ENCODE assay signal across 10 cellular contexts in the genomic region with DNA sequence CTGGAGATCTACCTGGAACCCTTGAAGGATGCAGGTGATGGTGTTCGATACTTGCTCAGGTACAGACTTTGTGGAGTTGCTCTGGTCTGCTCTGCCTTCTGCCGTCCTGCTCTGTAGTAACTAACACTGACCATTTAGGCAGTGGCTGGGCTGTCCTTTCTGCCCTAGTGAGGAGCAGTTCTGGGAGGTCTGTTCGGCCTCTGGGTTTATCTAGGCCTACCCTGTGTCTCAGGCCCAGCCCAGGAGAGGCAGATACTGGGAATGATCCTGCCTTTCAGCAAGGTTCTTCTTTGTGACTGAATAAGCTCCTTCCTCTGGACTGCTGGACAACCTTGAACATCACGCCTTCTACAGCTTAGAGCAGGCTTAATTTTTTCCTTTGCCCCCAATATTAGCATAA. TPM values are rescaled to one million over a fixed set of nuclear protein-coding genes. Genes with fewer than 3 reads are reported as not detected.
A peak's percentile ranks its signal among the peaks of the same experiment; 100 is the strongest.
DNase-seq lines count a peak whose midpoint lies in the region; ATAC-seq, FAIRE-seq and TF ChIP-seq lines count a peak whose summit lies in the region.
"Had no signal": no experiment of that assay in that cellular context is flagged by ENCODE, and none has a peak within 500 bp of the region (broad histone marks: within the 10 kb centered on the region; RNA-seq: fewer than 3 reads in every experiment).

No MANE protein-coding gene starts in this region.

- TF ChIP-seq EP300 in HepG2 (IDR thresholded peaks at IDR 0.05; ENCODE audit: low read depth in 2 of 2, low read length in 2 of 2) (no peak), HepG2 (CRISPR knock-in tag; IDR thresholded peaks at IDR 0.05; ENCODE audit: borderline replicate concordance) (no peak)

- peaks cover 47% of the 10 kb centered on the region for H3K79me2 ChIP-seq in HepG2 (ENCODE audit: insufficient read depth, low read length)

- peak overlapping the region; percentile 97 for H3K4me3 Mint-ChIP-seq in stimulated activated naive CD8-positive, alpha-beta T cell treated with anti-CD3 and anti-CD28 coated beads, Interleukin-15, Interleukin-2, amounts not matched to agents 100 ng/mL and 50 ng/mL, for 24 hours
- H3K4me3 Mint-ChIP-seq in activated naive CD8-positive, alpha-beta T cell = peak overlapping the region; percentile 97
- H3K4me3 Mint-ChIP-seq in type B pancreatic cell = peak overlapping the region; percentile 100

- POLR2A ChIA-PET in HepG2 (lab: Yijun Ruan, JAX) = interaction anchor here (0.9 kb wide), 1 partner anchor 20 kb away, joined by 4 read pairs; no protein-coding TSS in a partner anchor

- H2AFZ ChIP-seq in HepG2 (ENCODE audit: low read length) = no peak overlapping the region

- peaks cover 58% of the 10 kb centered on the region for H3K4me1 Mint-ChIP-seq in stimulated activated naive CD8-positive, alpha-beta T cell treated with anti-CD3 and anti-CD28 coated beads, Interleukin-15, Interleukin-2, amounts not matched to agents 100 ng/mL and 50 ng/mL, for 24 hours (ENCODE audit: low read depth)
- H3K4me1 Mint-ChIP-seq in activated naive CD8-positive, alpha-beta T cell (ENCODE audit: low read depth) = peaks cover 55% of the 10 kb centered on the region
- H3K4me1 Mint-ChIP-seq in type B pancreatic cell (ENCODE audit: unreplicated experiment) = peaks cover 29% of the 10 kb centered on the region

- peak overlapping the region in 1 of 3 experiments; percentile 91; a peak in 3 of 6 replicates for H3K4me3 ChIP-seq in HepG2 (replicated peaks in 1 of 3; ENCODE audit: insufficient read depth in 1 of 3, low read depth in 2 of 3, low read length in 3 of 3)
- H3K4me3 ChIP-seq: mucosa of descending colon had no signal

- no peak for TF ChIP-seq POLR2A in HepG2 (IDR thresholded peaks at IDR 0.05; ENCODE audit: insufficient read depth in 1 of 2, low read depth in 2 of 2, low read length in 2 of 2)

- peaks cover 51% of the 10 kb centered on the region for H3K36me3 Mint-ChIP-seq in stimulated activated naive CD8-positive, alpha-beta T cell treated with anti-CD3 and anti-CD28 coated beads, Interleukin-15, Interleukin-2, amounts not matched to agents 100 ng/mL and 50 ng/mL, for 24 hours (ENCODE audit: low read depth)
- H3K36me3 Mint-ChIP-seq in activated naive CD8-positive, alpha-beta T cell = peaks cover 14% of the 10 kb centered on the region
- peaks cover 9% of the 10 kb centered on the region for H3K36me3 Mint-ChIP-seq in type B pancreatic cell

- peaks cover 4% of the 10 kb centered on the region; the same call in 1 of the 2 replicates for H4K20me1 ChIP-seq in HepG2 (ENCODE audit: insufficient read depth, low read length)

- peaks cover 37% of the 10 kb centered on the region for H3K4me1 ChIP-seq in HepG2 (ENCODE audit: insufficient read depth, low read length)

- peaks cover 6 to 26% of the 10 kb centered on the region in 2 experiments for H3K36me3 ChIP-seq in HepG2 (replicated peaks in 1 of 2; ENCODE audit: control insufficient read depth in 1 of 2, insufficient read depth in 2 of 2, low read length in 2 of 2)

- H3K27me3 ChIP-seq in HepG2 (ENCODE audit: control insufficient read depth in 1 of 2, insufficient read depth in 2 of 2, low read length in 2 of 2) = peaks cover 0 to 10% of the 10 kb centered on the region in 2 experiments; a peak in 2 of 5 replicates

- no peak for TF ChIP-seq CTCF in HepG2 (CRISPR knock-in tag; IDR thresholded peaks at IDR 0.05)
- no peak for TF ChIP-seq CTCF in type B pancreatic cell (conservative IDR thresholded peaks at IDR 0.05)

- intact Hi-C loops in HepG2 (cut with micrococcal nuclease; ENCODE audit: unreplicated experiment) = no loop called here

- no peaks in the 10 kb centered on the region for H3K9me3 ChIP-seq in HepG2 (ENCODE audit: low read length)
- H3K9me3 ChIP-seq: mucosa of descending colon had no signal

- no peak for ATAC-seq in stimulated activated naive CD8-positive, alpha-beta T cell treated with anti-CD3 and anti-CD28 coated beads, Interleukin-15, Interleukin-2, amounts not matched to agents 100 U/mL and 50 U/mL, for 24 hours
- no peak for ATAC-seq in HepG2
- ATAC-seq: mucosa of descending colon had no signal

- no TSS peak for BruUV-seq in HepG2 (replicated peaks; lab: Mats Ljungman, UMichigan)

- peak overlapping the region; percentile 96; the same call in 1 of the 2 replicates for H3K9ac ChIP-seq in HepG2 (ENCODE audit: insufficient read depth, low read depth, low read length)

- no peaks in the 10 kb centered on the region for H3K27me3 Mint-ChIP-seq in stimulated activated naive CD8-positive, alpha-beta T cell treated with anti-CD3 and anti-CD28 coated beads, Interleukin-15, Interleukin-2, amounts not matched to agents 100 ng/mL and 50 ng/mL, for 24 hours
- no peaks in the 10 kb centered on the region for H3K27me3 Mint-ChIP-seq in activated naive CD8-positive, alpha-beta T cell
- H3K27me3 Mint-ChIP-seq in type B pancreatic cell = peaks cover 11% of the 10 kb centered on the region

- no peak overlapping the region for H3K27ac Mint-ChIP-seq in stimulated activated naive CD8-positive, alpha-beta T cell treated with anti-CD3 and anti-CD28 coated beads, Interleukin-15, Interleukin-2, amounts not matched to agents 100 ng/mL and 50 ng/mL, for 24 hours
- H3K27ac Mint-ChIP-seq in activated naive CD8-positive, alpha-beta T cell = no peak overlapping the region
- peak overlapping the region; percentile 98 for H3K27ac Mint-ChIP-seq in type B pancreatic cell

- no peak for DNase-seq in stimulated activated naive CD8-positive, alpha-beta T cell treated with anti-CD3 and anti-CD28 coated beads, Interleukin-15, Interleukin-2, amounts not matched to agents 100 U/mL and 50 U/mL, for 24 hours
- no peak for DNase-seq in HepG2 (ENCODE audit: low spot score)
- no peak for DNase-seq in type B pancreatic cell (ENCODE audit: extremely low spot score, unreplicated experiment)
- DNase-seq in KBM-7 = no peak
- no peak for DNase-seq in mucosa of gallbladder (ENCODE audit: low spot score)
- DNase-seq in NCI-H2227 (lab: John Stamatoyannopoulos, UW; ENCODE audit: unreplicated experiment) = no peak
- DNase-seq: mucosa of descending colon, NCI-H2171 had no signal

- no peak for TF ChIP-seq RAD21 in HepG2 (CRISPR knock-in tag; IDR thresholded peaks at IDR 0.05)

- in situ Hi-C loops in HepG2 (cut with HindIII; ENCODE audit: extremely low pct_ligation_motif_present, low pct_unique_long_range_greater_than_20kb) (loop anchor here (5.0 kb wide), 1 partner anchor 36 kb away; no protein-coding TSS in a partner anchor), KBM-7 (cut with MboI; ENCODE audit: low pct_unique_long_range_greater_than_20kb, low sequenced_read_pairs) (no loop called here)

- 94% methylated on average over 2 of the region's 4 CpGs for WGBS in HepG2 (ENCODE audit: low lambda C conversion rate)

- CTCF ChIA-PET in HepG2 (lab: Yijun Ruan, JAX; ENCODE audit: low intra/inter-chr PET ratio, low total read pairs) = no interaction called here

- peak overlapping the region; percentile 78 for H3K4me2 ChIP-seq in HepG2 (ENCODE audit: low read depth, low read length)

- no peak overlapping the region for H3K27ac ChIP-seq in HepG2 (ENCODE audit: extremely low read length, insufficient read depth, low read length)

- no peak for FAIRE-seq in HepG2 (lab: Jason Lieb, UNC)

- peaks cover 9% of the 10 kb centered on the region for H3K9me3 Mint-ChIP-seq in stimulated activated naive CD8-positive, alpha-beta T cell treated with anti-CD3 and anti-CD28 coated beads, Interleukin-15, Interleukin-2, amounts not matched to agents 100 ng/mL and 50 ng/mL, for 24 hours
- H3K9me3 Mint-ChIP-seq in activated naive CD8-positive, alpha-beta T cell (ENCODE audit: low read depth) = no peaks in the 10 kb centered on the region
- H3K9me3 Mint-ChIP-seq in type B pancreatic cell = peaks cover 8% of the 10 kb centered on the region

RNA-seq across cellular contexts. Expression of a gene that starts 1.7 kb away (rescaled TPM):
- total RNA-seq in HepG2 (2016; rRNA removed; fragmentation: Illumina TruSeq; extraction: Trizol) = 6.1 and 19.7 TPM in 2 replicates
- total RNA-seq in HepG2 (2016; cell fraction: cytosol; rRNA removed; fragmentation: Illumina TruSeq; extraction: Trizol; ENCODE audit: low read depth) = 2.8 and 3.8 TPM in 2 replicates
- 5.8 and 20.5 TPM in 2 replicates for total RNA-seq in HepG2 (2016; cell fraction: insoluble cytoplasmic fraction; rRNA removed; fragmentation: Illumina TruSeq; extraction: Trizol)
- total RNA-seq in HepG2 (2016; cell fraction: membrane; rRNA removed; fragmentation: Illumina TruSeq; extraction: Trizol) = 4.5 and 6.1 TPM in 2 replicates
- total RNA-seq in HepG2 (2016; cell fraction: nucleus; rRNA removed; fragmentation: Illumina TruSeq; extraction: Trizol) = 36.5 and 37.6 TPM in 2 replicates
- polyA plus RNA-seq in HepG2 (2011; rRNA removed) = 20.5 and 26.9 TPM in 2 replicates
- 11.3 and 12.9 TPM in 2 replicates for polyA plus RNA-seq in HepG2 (2011; cell fraction: cytosol; rRNA removed)
- 107 and 112 TPM in 2 replicates for polyA plus RNA-seq in HepG2 (2011; cell fraction: nucleus; rRNA removed)
- 13.0 and 18.5 TPM in 2 replicates for polyA plus RNA-seq in HepG2 (2012)
- 0.68 and 0.92 TPM in 2 replicates for polyA plus RNA-seq in HepG2 (2016; cell fraction: cytosol; fragmentation: Illumina TruSeq; extraction: Trizol; ENCODE audit: low read depth)
- polyA plus RNA-seq in HepG2 (2016; cell fraction: insoluble cytoplasmic fraction; fragmentation: Illumina TruSeq; extraction: Trizol; ENCODE audit: low read depth) = 4.2 and 4.9 TPM in 2 replicates
- polyA plus RNA-seq in HepG2 (2016; cell fraction: membrane; fragmentation: Illumina TruSeq; extraction: Trizol; ENCODE audit: low read depth) = 1.7 and 2.1 TPM in 2 replicates
- polyA plus RNA-seq in HepG2 (2016; cell fraction: nucleus; fragmentation: Illumina TruSeq; extraction: Trizol; ENCODE audit: insufficient read depth, low read depth) = 50.1 and 57.5 TPM in 2 replicates
- 26.7 and 43.3 TPM in 2 replicates for polyA minus RNA-seq in HepG2 (2011; rRNA and poly(A)+ RNA removed; ENCODE audit: low replicate concordance)
- 6.0 and 6.5 TPM in 2 replicates for polyA minus RNA-seq in HepG2 (2011; cell fraction: cytosol; rRNA and poly(A)+ RNA removed)
- polyA minus RNA-seq in HepG2 (2011; cell fraction: nucleus; rRNA and poly(A)+ RNA removed) = 45.2 and 45.3 TPM in 2 replicates
- 25.6 and 28.8 TPM in 2 replicates for total RNA-seq in type B pancreatic cell (ENCODE audit: low replicate concordance)
- total RNA-seq in mucosa of gallbladder = 49.8 TPM

RNA-seq across cellular contexts. Expression of a gene that starts 25.1 kb away (rescaled TPM):
- not detected in 2 replicates for total RNA-seq in HepG2 (2016; rRNA removed; fragmentation: Illumina TruSeq; extraction: Trizol)
- not detected in 2 replicates for total RNA-seq in HepG2 (2016; cell fraction: cytosol; rRNA removed; fragmentation: Illumina TruSeq; extraction: Trizol; ENCODE audit: low read depth)
- not detected in 2 replicates for total RNA-seq in HepG2 (2016; cell fraction: insoluble cytoplasmic fraction; rRNA removed; fragmentation: Illumina TruSeq; extraction: Trizol)
- total RNA-seq in HepG2 (2016; cell fraction: membrane; rRNA removed; fragmentation: Illumina TruSeq; extraction: Trizol) = not detected in 2 replicates
- not detected in 2 replicates for total RNA-seq in HepG2 (2016; cell fraction: nucleus; rRNA removed; fragmentation: Illumina TruSeq; extraction: Trizol)
- polyA plus RNA-seq in HepG2 (2011; rRNA removed) = 0.08 TPM in 1 of 2 replicates, not detected in the other
- 0.03 TPM in 1 of 2 replicates, not detected in the other for polyA plus RNA-seq in HepG2 (2011; cell fraction: cytosol; rRNA removed)
- 0.03 and 0.26 TPM in 2 replicates for polyA plus RNA-seq in HepG2 (2011; cell fraction: nucleus; rRNA removed)
- polyA plus RNA-seq in HepG2 (2012) = not detected in 2 replicates
- polyA plus RNA-seq in HepG2 (2016; cell fraction: cytosol; fragmentation: Illumina TruSeq; extraction: Trizol; ENCODE audit: low read depth) = not detected in 2 replicates
- polyA plus RNA-seq in HepG2 (2016; cell fraction: insoluble cytoplasmic fraction; fragmentation: Illumina TruSeq; extraction: Trizol; ENCODE audit: low read depth) = not detected in 2 replicates
- polyA plus RNA-seq in HepG2 (2016; cell fraction: membrane; fragmentation: Illumina TruSeq; extraction: Trizol; ENCODE audit: low read depth) = not detected in 2 replicates
- not detected in 2 replicates for polyA plus RNA-seq in HepG2 (2016; cell fraction: nucleus; fragmentation: Illumina TruSeq; extraction: Trizol; ENCODE audit: insufficient read depth, low read depth)
- polyA minus RNA-seq in HepG2 (2011; rRNA and poly(A)+ RNA removed; ENCODE audit: low replicate concordance) = 33.8 TPM in 1 of 2 replicates, not detected in the other
- polyA minus RNA-seq in HepG2 (2011; cell fraction: cytosol; rRNA and poly(A)+ RNA removed) = not detected in 2 replicates
- polyA minus RNA-seq in HepG2 (2011; cell fraction: nucleus; rRNA and poly(A)+ RNA removed) = 0.13 TPM in 1 of 2 replicates, not detected in the other
- 16.8 and 43.7 TPM in 2 replicates for total RNA-seq in type B pancreatic cell (ENCODE audit: low replicate concordance)
- total RNA-seq in mucosa of gallbladder = 37.8 TPM

RNA-seq across cellular contexts. Expression of a gene that starts 33.2 kb away (rescaled TPM):
- total RNA-seq in HepG2 (2016; rRNA removed; fragmentation: Illumina TruSeq; extraction: Trizol) = 0.83 and 1.7 TPM in 2 replicates
- 0.09 and 0.61 TPM in 2 replicates for total RNA-seq in HepG2 (2016; cell fraction: cytosol; rRNA removed; fragmentation: Illumina TruSeq; extraction: Trizol; ENCODE audit: low read depth)
- 0.89 and 2.0 TPM in 2 replicates for total RNA-seq in HepG2 (2016; cell fraction: insoluble cytoplasmic fraction; rRNA removed; fragmentation: Illumina TruSeq; extraction: Trizol)
- total RNA-seq in HepG2 (2016; cell fraction: membrane; rRNA removed; fragmentation: Illumina TruSeq; extraction: Trizol) = 1.0 and 1.9 TPM in 2 replicates
- 1.2 and 1.3 TPM in 2 replicates for total RNA-seq in HepG2 (2016; cell fraction: nucleus; rRNA removed; fragmentation: Illumina TruSeq; extraction: Trizol)
- polyA plus RNA-seq in HepG2 (2011; rRNA removed) = 0.16 and 0.32 TPM in 2 replicates
- polyA plus RNA-seq in HepG2 (2011; cell fraction: cytosol; rRNA removed) = 0.19 and 0.67 TPM in 2 replicates
- 0.27 TPM in 1 of 2 replicates, not detected in the other for polyA plus RNA-seq in HepG2 (2011; cell fraction: nucleus; rRNA removed)
- 0.07 and 0.08 TPM in 2 replicates for polyA plus RNA-seq in HepG2 (2012)
- 0.59 and 0.68 TPM in 2 replicates for polyA plus RNA-seq in HepG2 (2016; cell fraction: cytosol; fragmentation: Illumina TruSeq; extraction: Trizol; ENCODE audit: low read depth)
- polyA plus RNA-seq in HepG2 (2016; cell fraction: insoluble cytoplasmic fraction; fragmentation: Illumina TruSeq; extraction: Trizol; ENCODE audit: low read depth) = 1.1 and 1.2 TPM in 2 replicates
- polyA plus RNA-seq in HepG2 (2016; cell fraction: membrane; fragmentation: Illumina TruSeq; extraction: Trizol; ENCODE audit: low read depth) = 0.91 and 1.5 TPM in 2 replicates
- polyA plus RNA-seq in HepG2 (2016; cell fraction: nucleus; fragmentation: Illumina TruSeq; extraction: Trizol; ENCODE audit: insufficient read depth, low read depth) = 2.7 and 3.2 TPM in 2 replicates
- polyA minus RNA-seq in HepG2 (2011; rRNA and poly(A)+ RNA removed; ENCODE audit: low replicate concordance) = 0.76 TPM in 1 of 2 replicates, not detected in the other
- polyA minus RNA-seq in HepG2 (2011; cell fraction: cytosol; rRNA and poly(A)+ RNA removed) = 0.79 TPM in 1 of 2 replicates, not detected in the other
- not detected in 2 replicates for polyA minus RNA-seq in HepG2 (2011; cell fraction: nucleus; rRNA and poly(A)+ RNA removed)
- 5.7 and 9.6 TPM in 2 replicates for total RNA-seq in type B pancreatic cell (ENCODE audit: low replicate concordance)
- total RNA-seq in mucosa of gallbladder = 584 TPM

RNA-seq across cellular contexts. Expression of a gene that starts 51.6 kb away (rescaled TPM):
- total RNA-seq in HepG2 (2016; rRNA removed; fragmentation: Illumina TruSeq; extraction: Trizol) = 39.8 and 47.6 TPM in 2 replicates
- total RNA-seq in HepG2 (2016; cell fraction: cytosol; rRNA removed; fragmentation: Illumina TruSeq; extraction: Trizol; ENCODE audit: low read depth) = 17.3 and 23.9 TPM in 2 replicates
- 40.9 and 48.9 TPM in 2 replicates for total RNA-seq in HepG2 (2016; cell fraction: insoluble cytoplasmic fraction; rRNA removed; fragmentation: Illumina TruSeq; extraction: Trizol)
- total RNA-seq in HepG2 (2016; cell fraction: membrane; rRNA removed; fragmentation: Illumina TruSeq; extraction: Trizol) = 32.7 and 40.7 TPM in 2 replicates
- total RNA-seq in HepG2 (2016; cell fraction: nucleus; rRNA removed; fragmentation: Illumina TruSeq; extraction: Trizol) = 19.1 and 24.2 TPM in 2 replicates
- polyA plus RNA-seq in HepG2 (2011; rRNA removed) = 60.6 and 61.2 TPM in 2 replicates
- 46.9 and 72.0 TPM in 2 replicates for polyA plus RNA-seq in HepG2 (2011; cell fraction: cytosol; rRNA removed)
- polyA plus RNA-seq in HepG2 (2011; cell fraction: nucleus; rRNA removed) = 30.9 and 32.2 TPM in 2 replicates
- polyA plus RNA-seq in HepG2 (2012) = 17.8 and 27.6 TPM in 2 replicates
- 15.1 and 21.8 TPM in 2 replicates for polyA plus RNA-seq in HepG2 (2016; cell fraction: cytosol; fragmentation: Illumina TruSeq; extraction: Trizol; ENCODE audit: low read depth)
- 52.4 and 52.8 TPM in 2 replicates for polyA plus RNA-seq in HepG2 (2016; cell fraction: insoluble cytoplasmic fraction; fragmentation: Illumina TruSeq; extraction: Trizol; ENCODE audit: low read depth)
- 23.9 and 32.8 TPM in 2 replicates for polyA plus RNA-seq in HepG2 (2016; cell fraction: membrane; fragmentation: Illumina TruSeq; extraction: Trizol; ENCODE audit: low read depth)
- 25.4 and 28.6 TPM in 2 replicates for polyA plus RNA-seq in HepG2 (2016; cell fraction: nucleus; fragmentation: Illumina TruSeq; extraction: Trizol; ENCODE audit: insufficient read depth, low read depth)
- 68.6 and 143 TPM in 2 replicates for polyA minus RNA-seq in HepG2 (2011; rRNA and poly(A)+ RNA removed; ENCODE audit: low replicate concordance)
- 32.1 and 32.4 TPM in 2 replicates for polyA minus RNA-seq in HepG2 (2011; cell fraction: cytosol; rRNA and poly(A)+ RNA removed)
- 21.8 and 28.6 TPM in 2 replicates for polyA minus RNA-seq in HepG2 (2011; cell fraction: nucleus; rRNA and poly(A)+ RNA removed)
- total RNA-seq in type B pancreatic cell (ENCODE audit: low replicate concordance) = 7.8 and 16.2 TPM in 2 replicates
- 20.1 TPM for total RNA-seq in mucosa of gallbladder

Comparison
In these comparisons a context has a peak if more than half of its experiments do, and no peak if none do; other contexts are left out.
1. RNA of a gene that starts 25.1 kb away (total RNA-seq): 16.8 to 43.7 TPM in type B pancreatic cell and 37.8 TPM in mucosa of gallbladder (single experiment); not detected in HepG2; every median in the first group is over 10 times any median in the second.
2. RNA of a gene that starts 33.2 kb away (total RNA-seq): 584 TPM in mucosa of gallbladder (single experiment); 5.7 to 9.6 TPM in type B pancreatic cell and 0.09 to 2.0 TPM in HepG2; every median in the first group is over 10 times any median in the second.
3. Peak in every context shown above with its lines, with median percentiles within 50 percentile points of each other: H3K4me3 Mint-ChIP-seq.